10 cellular contexts compared by ENCODE assay signal in genomic region chr15:71295242-71296031, GRCh38.
A peak's percentile ranks its signal among the peaks of the same experiment; 100 is the strongest.
DNase-seq lines count a peak whose midpoint lies in the region; ATAC-seq and TF ChIP-seq lines count a peak whose summit lies in the region.
"Had no signal": no experiment of that assay in that cellular context is flagged by ENCODE, and none has a peak within 500 bp of the region (broad histone marks: within the 10 kb centered on the region; RNA-seq: fewer than 3 reads in every experiment).

No MANE protein-coding gene starts in this region.

- H3K4me1 ChIP-seq in gastroesophageal sphincter (peaks cover 0 to 28% (median 0%) of the 10 kb centered on the region in 3 donors), thoracic aorta (ENCODE audit: control insufficient read depth in 1 of 2, low read depth in 2 of 2) (peaks cover 22 to 52% of the 10 kb centered on the region in 2 donors)

- H3K9me3 ChIP-seq in gastroesophageal sphincter (no peaks in the 10 kb centered on the region), thoracic aorta (no peaks in the 10 kb centered on the region)
- no peaks in the 10 kb centered on the region for H3K9me3 ChIP-seq in CD4-positive, alpha-beta T cell (ENCODE audit: control insufficient read depth, low read length)

- peaks cover 9% of the 10 kb centered on the region for H3K27me3 Mint-ChIP-seq in T-helper 2 cell treated with Interferon-gamma antibody and Interleukin-4, amounts not matched to agents 5 μg/mL and 100 μg/mL, for 36 hours (ENCODE audit: low read depth)
- peaks cover 10% of the 10 kb centered on the region for H3K27me3 Mint-ChIP-seq in CD4-positive, alpha-beta T cell

- no peaks in the 10 kb centered on the region for H3K27me3 ChIP-seq in gastroesophageal sphincter
- no peaks in the 10 kb centered on the region for H3K27me3 ChIP-seq in thoracic aorta (replicated peaks; ENCODE audit: insufficient read depth)
- H3K27me3 ChIP-seq in CD4-positive, alpha-beta T cell (ENCODE audit: control insufficient read depth, insufficient read depth, low read length), result no peaks in the 10 kb centered on the region

- ATAC-seq in SK-N-SH treated with all-trans-retinoic acid at 6 μM for 48 hours (peak; percentile 88), gastroesophageal sphincter (peak; percentile 70), thoracic aorta (ENCODE audit: insufficient number of reproducible peaks, low FRiP score, low read depth) (peak; percentile 80)
- no peak for ATAC-seq in CD4-positive, alpha-beta T cell (ENCODE audit: poor library complexity)

- no peaks in the 10 kb centered on the region for H3K9me3 Mint-ChIP-seq in T-helper 2 cell treated with Interferon-gamma antibody and Interleukin-4, amounts not matched to agents 5 μg/mL and 100 μg/mL, for 36 hours
- no peaks in the 10 kb centered on the region for H3K9me3 Mint-ChIP-seq in CD4-positive, alpha-beta T cell

- H3K27ac ChIP-seq in gastroesophageal sphincter (peak overlapping the region in 1 of 4 donors; percentile 46), thoracic aorta (peak overlapping the region; percentile 66 to 80)
- no peak overlapping the region for H3K27ac ChIP-seq in CD4-positive, alpha-beta T cell (ENCODE audit: low read depth, low read length)

- peak; percentile 17 for DNase-seq in T-helper 2 cell treated with Interferon-gamma antibody and Interleukin-4, amounts not matched to agents 5 μg/mL and 100 μg/mL, for 36 hours (ENCODE audit: low spot score)
- DNase-seq in T-helper 2 cell (no peak), thoracic aorta (ENCODE audit: low spot score) (no peak), NCI-H69 (lab: John Stamatoyannopoulos, UW) (no peak), NCI-H187 treated with DMSO at 0.1 percent for 48 hours (lab: John Stamatoyannopoulos, UW) (no peak)
- no peak for DNase-seq in CD4-positive, alpha-beta T cell
- DNase-seq: erythroblast had no signal

- CTCF ChIA-PET in CD4-positive, alpha-beta T cell (lab: Charles Lee), result interaction anchor here (0.6 kb wide), 1 partner anchor 35 kb away, joined by 3 read pairs; no protein-coding TSS in a partner anchor

- POLR2A ChIA-PET in CD4-positive, alpha-beta T cell (lab: Charles Lee), result no interaction called here

- WGBS in gastroesophageal sphincter (ENCODE audit: low coverage in 1 of 2), 2 donors, result 32 to 79% methylated on average over 3 to 4 of the region's 4 CpGs

- no peak for TF ChIP-seq POLR2A in gastroesophageal sphincter (IDR thresholded peaks at IDR 0.05)

- no peaks in the 10 kb centered on the region for H3K36me3 Mint-ChIP-seq in T-helper 2 cell treated with Interferon-gamma antibody and Interleukin-4, amounts not matched to agents 5 μg/mL and 100 μg/mL, for 36 hours (ENCODE audit: low read depth)
- H3K36me3 Mint-ChIP-seq in CD4-positive, alpha-beta T cell (ENCODE audit: low read depth), result no peaks in the 10 kb centered on the region

- H3K36me3 ChIP-seq in gastroesophageal sphincter (no peaks in the 10 kb centered on the region), thoracic aorta (no peaks in the 10 kb centered on the region)

- no peak overlapping the region for H3K4me3 Mint-ChIP-seq in T-helper 2 cell treated with Interferon-gamma antibody and Interleukin-4, amounts not matched to agents 5 μg/mL and 100 μg/mL, for 36 hours
- no peak overlapping the region for H3K4me3 Mint-ChIP-seq in CD4-positive, alpha-beta T cell
- H3K4me3 Mint-ChIP-seq: B cell had no signal

- H3K4me3 ChIP-seq in gastroesophageal sphincter (no peak overlapping the region), thoracic aorta (no peak overlapping the region)

- no peak for TF ChIP-seq EP300 in gastroesophageal sphincter (IDR thresholded peaks at IDR 0.05)

- H3K4me1 Mint-ChIP-seq in T-helper 2 cell treated with Interferon-gamma antibody and Interleukin-4, amounts not matched to agents 5 μg/mL and 100 μg/mL, for 36 hours (ENCODE audit: low read depth), result peaks cover 20% of the 10 kb centered on the region
- peaks cover 16% of the 10 kb centered on the region for H3K4me1 Mint-ChIP-seq in CD4-positive, alpha-beta T cell (ENCODE audit: low read depth)
- H3K4me1 Mint-ChIP-seq: B cell had no signal

- H3K27ac Mint-ChIP-seq in T-helper 2 cell treated with Interferon-gamma antibody and Interleukin-4, amounts not matched to agents 5 μg/mL and 100 μg/mL, for 36 hours, result no peak overlapping the region
- no peak overlapping the region for H3K27ac Mint-ChIP-seq in CD4-positive, alpha-beta T cell
- H3K27ac Mint-ChIP-seq: B cell had no signal

- TF ChIP-seq CTCF in gastroesophageal sphincter (IDR thresholded peaks at IDR 0.05) (no peak), thoracic aorta (IDR thresholded peaks at IDR 0.05) (no peak)
- TF ChIP-seq CTCF in CD4-positive, alpha-beta T cell (IDR thresholded peaks at IDR 0.05), result no peak

- intact Hi-C loops in CD4-positive, alpha-beta T cell (cut with DNase I, micrococcal nuclease), result no loop called here

TF ChIP-seq in SK-N-SH treated with all-trans-retinoic acid at 6 μM for 48 hours, 23 proteins besides CTCF, POLR2A, EP300 and RAD21:
- TF ChIP-seq ZFP30 (CRISPR knock-in tag; IDR thresholded peaks at IDR 0.05), result no peak
- TF ChIP-seq TCF4 (CRISPR knock-in tag; IDR thresholded peaks at IDR 0.05; ENCODE audit: borderline replicate concordance), result no peak
- peak; percentile 50; the same call in 1 of the 2 replicates for TF ChIP-seq TOX (CRISPR knock-in tag; IDR thresholded peaks at IDR 0.05; ENCODE audit: borderline replicate concordance)
- TF ChIP-seq ISL1 (CRISPR knock-in tag; IDR thresholded peaks at IDR 0.05), result peak; percentile 64
- no peak for TF ChIP-seq BACH2 (CRISPR knock-in tag; IDR thresholded peaks at IDR 0.05; ENCODE audit: borderline replicate concordance)
- TF ChIP-seq, protein P1, sequence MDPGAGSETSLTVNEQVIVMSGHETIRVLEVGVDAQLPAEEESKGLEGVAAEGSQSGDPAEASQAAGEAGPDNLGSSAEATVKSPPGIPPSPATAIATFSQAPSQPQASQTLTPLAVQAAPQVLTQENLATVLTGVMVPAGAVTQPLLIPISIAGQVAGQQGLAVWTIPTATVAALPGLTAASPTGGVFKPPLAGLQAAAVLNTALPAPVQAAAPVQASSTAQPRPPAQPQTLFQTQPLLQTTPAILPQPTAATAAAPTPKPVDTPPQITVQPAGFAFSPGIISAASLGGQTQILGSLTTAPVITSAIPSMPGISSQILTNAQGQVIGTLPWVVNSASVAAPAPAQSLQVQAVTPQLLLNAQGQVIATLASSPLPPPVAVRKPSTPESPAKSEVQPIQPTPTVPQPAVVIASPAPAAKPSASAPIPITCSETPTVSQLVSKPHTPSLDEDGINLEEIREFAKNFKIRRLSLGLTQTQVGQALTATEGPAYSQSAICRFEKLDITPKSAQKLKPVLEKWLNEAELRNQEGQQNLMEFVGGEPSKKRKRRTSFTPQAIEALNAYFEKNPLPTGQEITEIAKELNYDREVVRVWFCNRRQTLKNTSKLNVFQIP (CRISPR knock-in tag; IDR thresholded peaks at IDR 0.05; ENCODE audit: borderline replicate concordance, low read depth), result 0 out of 2 replicates have a peak, but pooled peaks have one; percentile 13
